In genomic region chr2:101474752-101475384, GRCh38 we compare ENCODE assay signal across 8 cellular contexts. TPM values are rescaled to one million over a fixed set of nuclear protein-coding genes. Genes with fewer than 3 reads are reported as not detected.
A peak's percentile ranks its signal among the peaks of the same experiment; 100 is the strongest.
DNase-seq lines count a peak whose midpoint lies in the region; ATAC-seq and TF ChIP-seq lines count a peak whose summit lies in the region.

RFX8 (minus strand) TSS chr2:101475112; CDS start chr2:101466848, 8,264 bp downstream.

- H3K27ac ChIP-seq in endodermal cell (ENCODE audit: low read depth, low read length) (no peak within 1 kb of the TSS), subcutaneous abdominal adipose tissue (ENCODE audit: low read depth, low read length) (peak within 1 kb of the TSS; percentile 69)

- no peak for TF ChIP-seq CTCF in endodermal cell (conservative IDR thresholded peaks at IDR 0.05)

- peak; percentile 96 to 97 for ATAC-seq in natural killer cell treated with Interleukin-12 subunit alpha and Interleukin-12 subunit beta and Interleukin-15 and Interleukin-18, amount 100 ng/mL, for 72 hours
- ATAC-seq in GM18502 (IDR thresholded peaks at IDR 0.05; ENCODE audit: poor library complexity, unreplicated experiment) = no peak

- H3K4me3 Mint-ChIP-seq in activated CD4-positive, alpha-beta T cell treated with anti-CD3 and anti-CD28 coated beads, Interleukin-2, amount 10 ng/mL, durations not matched to agents 7 days and 5 days = peak within 1 kb of the TSS; percentile 80
- peak within 1 kb of the TSS; percentile 58 for H3K4me3 Mint-ChIP-seq in endodermal cell
- H3K4me3 Mint-ChIP-seq in natural killer cell treated with Interleukin-12 subunit alpha and Interleukin-12 subunit beta and Interleukin-15 and Interleukin-18, amount 100 ng/mL, for 72 hours = peak within 1 kb of the TSS; percentile 78

- no peaks in the 10 kb centered on the region for H3K9me3 Mint-ChIP-seq in activated CD4-positive, alpha-beta T cell treated with anti-CD3 and anti-CD28 coated beads, Interleukin-2, amount 10 ng/mL, durations not matched to agents 7 days and 5 days
- no peaks in the 10 kb centered on the region for H3K9me3 Mint-ChIP-seq in endodermal cell
- H3K9me3 Mint-ChIP-seq in natural killer cell treated with Interleukin-12 subunit alpha and Interleukin-12 subunit beta and Interleukin-15 and Interleukin-18, amount 100 ng/mL, for 72 hours = no peaks in the 10 kb centered on the region

- H3K36me3 ChIP-seq in endodermal cell (ENCODE audit: control insufficient read depth, insufficient read depth, low read length) (no peaks in the 10 kb centered on the region), subcutaneous abdominal adipose tissue (ENCODE audit: control insufficient read depth in 5 of 5, insufficient read depth in 5 of 5, low read length in 5 of 5) (no peaks in the 10 kb centered on the region)

- peaks cover 37% of the 10 kb centered on the region for H3K27me3 ChIP-seq in endodermal cell (ENCODE audit: control insufficient read depth, insufficient read depth, low read length, poor library complexity, severe bottlenecking)
- peaks cover 0 to 4% (median 0%) of the 10 kb centered on the region in 5 donors for H3K27me3 ChIP-seq in subcutaneous abdominal adipose tissue (ENCODE audit: control insufficient read depth in 5 of 5, insufficient read depth in 4 of 5, low read length in 5 of 5)

- peak within 1 kb of the TSS; percentile 95 for H3K27ac Mint-ChIP-seq in activated CD4-positive, alpha-beta T cell treated with anti-CD3 and anti-CD28 coated beads, Interleukin-2, amount 10 ng/mL, durations not matched to agents 7 days and 5 days
- no peak within 1 kb of the TSS for H3K27ac Mint-ChIP-seq in endodermal cell
- peak within 1 kb of the TSS; percentile 76 to 80 for H3K27ac Mint-ChIP-seq in natural killer cell treated with Interleukin-12 subunit alpha and Interleukin-12 subunit beta and Interleukin-15 and Interleukin-18, amount 100 ng/mL, for 72 hours

- H3K9ac ChIP-seq in endodermal cell (ENCODE audit: extremely low read depth, low read length, poor library complexity, severe bottlenecking) (no peak within 1 kb of the TSS), subcutaneous abdominal adipose tissue (ENCODE audit: low read length in 5 of 5) (peak within 1 kb of the TSS in 4 of 5 donors; percentile 4 to 76 (median 28))

- POLR2A ChIA-PET in activated CD4-positive, alpha-beta T cell treated with anti-CD3 and anti-CD28 coated beads, Interleukin-2, amount 10 ng/mL, durations not matched to agents 7 days and 5 days (lab: Charles Lee) = interaction anchor here (0.6 to 1.6 kb wide), 5 partner anchors 10 to 347 kb away, joined by 3 to 9 read pairs (median 3); no protein-coding TSS in a partner anchor

- H3K27me3 Mint-ChIP-seq in activated CD4-positive, alpha-beta T cell treated with anti-CD3 and anti-CD28 coated beads, Interleukin-2, amount 10 ng/mL, durations not matched to agents 7 days and 5 days = peaks cover 3% of the 10 kb centered on the region
- peaks cover 62% of the 10 kb centered on the region for H3K27me3 Mint-ChIP-seq in endodermal cell (ENCODE audit: insufficient read depth)
- H3K27me3 Mint-ChIP-seq in natural killer cell treated with Interleukin-12 subunit alpha and Interleukin-12 subunit beta and Interleukin-15 and Interleukin-18, amount 100 ng/mL, for 72 hours = peaks cover 11 to 18% of the 10 kb centered on the region in 2 donors

- DNase-seq in HS-5 (ENCODE audit: low read depth) (peak; percentile 90), endodermal cell (peak; percentile 63), NCI-H510A (lab: John Stamatoyannopoulos, UW) (no peak), NCI-H446 treated with DMSO at 0.1 percent for 48 hours (lab: John Stamatoyannopoulos, UW) (no peak)
- peak; percentile 81 for DNase-seq in activated CD4-positive, alpha-beta T cell treated with anti-CD3 and anti-CD28 coated beads, Interleukin-2, amount 10 ng/mL, durations not matched to agents 7 days and 5 days
- DNase-seq in natural killer cell treated with Interleukin-12 subunit alpha and Interleukin-12 subunit beta and Interleukin-15 and Interleukin-18, amount 100 ng/mL, for 72 hours (ENCODE audit: low spot score) = peak; percentile 86

- WGBS in endodermal cell (ENCODE audit: insufficient coverage in 1 of 2, insufficient read length in 1 of 2), 2 experiments = 70 to 83% methylated on average over 11 to 18 of the region's 18 CpGs

- H3K4me3 ChIP-seq in endodermal cell (ENCODE audit: low read length) = peak within 1 kb of the TSS; percentile 74
- peak within 1 kb of the TSS; percentile 56 to 70 (median 62) for H3K4me3 ChIP-seq in subcutaneous abdominal adipose tissue (ENCODE audit: low read depth in 1 of 5, low read length in 5 of 5)

- H3K4me1 Mint-ChIP-seq in activated CD4-positive, alpha-beta T cell treated with anti-CD3 and anti-CD28 coated beads, Interleukin-2, amount 10 ng/mL, durations not matched to agents 7 days and 5 days = peaks cover 60% of the 10 kb centered on the region
- no peaks in the 10 kb centered on the region for H3K4me1 Mint-ChIP-seq in endodermal cell
- H3K4me1 Mint-ChIP-seq in natural killer cell treated with Interleukin-12 subunit alpha and Interleukin-12 subunit beta and Interleukin-15 and Interleukin-18, amount 100 ng/mL, for 72 hours (ENCODE audit: low read depth in 2 of 2) = peaks cover 22 to 23% of the 10 kb centered on the region in 2 donors

- H3K9me3 ChIP-seq in endodermal cell (ENCODE audit: control insufficient read depth, low read length) (no peaks in the 10 kb centered on the region), subcutaneous abdominal adipose tissue (ENCODE audit: control insufficient read depth in 5 of 5, low read length in 5 of 5) (no peaks in the 10 kb centered on the region)

- CTCF ChIA-PET in activated CD4-positive, alpha-beta T cell treated with anti-CD3 and anti-CD28 coated beads, Interleukin-2, amount 10 ng/mL, durations not matched to agents 7 days and 5 days (lab: Charles Lee) = interaction anchor here (0.5 to 1.3 kb wide), 7 partner anchors 10 to 251 kb away, joined by 3 to 8 read pairs (median 3); no protein-coding TSS in a partner anchor

- H3K4me1 ChIP-seq in endodermal cell (ENCODE audit: control insufficient read depth, insufficient read depth, low read length) (no peaks in the 10 kb centered on the region), subcutaneous abdominal adipose tissue (ENCODE audit: control insufficient read depth in 5 of 5, insufficient read depth in 5 of 5, low read length in 5 of 5) (peaks cover 1 to 20% (median 14%) of the 10 kb centered on the region in 5 donors)

- no peaks in the 10 kb centered on the region for H3K36me3 Mint-ChIP-seq in activated CD4-positive, alpha-beta T cell treated with anti-CD3 and anti-CD28 coated beads, Interleukin-2, amount 10 ng/mL, durations not matched to agents 7 days and 5 days (ENCODE audit: low read depth)
- H3K36me3 Mint-ChIP-seq in endodermal cell (ENCODE audit: low read depth) = no peaks in the 10 kb centered on the region
- no peaks in the 10 kb centered on the region for H3K36me3 Mint-ChIP-seq in natural killer cell treated with Interleukin-12 subunit alpha and Interleukin-12 subunit beta and Interleukin-15 and Interleukin-18, amount 100 ng/mL, for 72 hours

RNA-seq across cellular contexts. Expression of gene RFX8, which starts in this region (rescaled TPM):
- 1 to 10 TPM; 2.1 to 2.8 TPM for total RNA-seq in activated CD4-positive, alpha-beta T cell treated with anti-CD3 and anti-CD28 coated beads, Interleukin-2, amount 10 ng/mL, durations not matched to agents 7 days and 5 days
- total RNA-seq in endodermal cell = not detected
- not detected for polyA plus RNA-seq in endodermal cell (2013, experiment 1 of 2)
- polyA plus RNA-seq in endodermal cell (2013, experiment 2 of 2) = 0.21 TPM
- 1 to 10 TPM; 2.1 to 2.2 TPM for total RNA-seq in natural killer cell treated with Interleukin-12 subunit alpha and Interleukin-12 subunit beta and Interleukin-15 and Interleukin-18, amount 100 ng/mL, for 72 hours

Comparison
In these comparisons a context has a peak if more than half of its experiments do, and no peak if none do; other contexts are left out.
1. Peak in DNase-seq and H3K4me3 ChIP-seq in endodermal cell; RNA of the gene not detected or under 1 TPM.
2. DNase-seq: peak in HS-5 (single experiment), activated CD4-positive, alpha-beta T cell treated with anti-CD3 and anti-CD28 coated beads, Interleukin-2, amount 10 ng/mL, durations not matched to agents 7 days and 5 days (single experiment) and natural killer cell treated with Interleukin-12 subunit alpha and Interleukin-12 subunit beta and Interleukin-15 and Interleukin-18, amount 100 ng/mL, for 72 hours (single experiment); none in NCI-H510A (single experiment) and NCI-H446 treated with DMSO at 0.1 percent for 48 hours (single experiment).
3. Peak in every context shown above with its lines, with median percentiles within 50 percentile points of each other: H3K4me3 Mint-ChIP-seq.